22 cellular contexts compared by ENCODE assay signal in the genomic region with DNA sequence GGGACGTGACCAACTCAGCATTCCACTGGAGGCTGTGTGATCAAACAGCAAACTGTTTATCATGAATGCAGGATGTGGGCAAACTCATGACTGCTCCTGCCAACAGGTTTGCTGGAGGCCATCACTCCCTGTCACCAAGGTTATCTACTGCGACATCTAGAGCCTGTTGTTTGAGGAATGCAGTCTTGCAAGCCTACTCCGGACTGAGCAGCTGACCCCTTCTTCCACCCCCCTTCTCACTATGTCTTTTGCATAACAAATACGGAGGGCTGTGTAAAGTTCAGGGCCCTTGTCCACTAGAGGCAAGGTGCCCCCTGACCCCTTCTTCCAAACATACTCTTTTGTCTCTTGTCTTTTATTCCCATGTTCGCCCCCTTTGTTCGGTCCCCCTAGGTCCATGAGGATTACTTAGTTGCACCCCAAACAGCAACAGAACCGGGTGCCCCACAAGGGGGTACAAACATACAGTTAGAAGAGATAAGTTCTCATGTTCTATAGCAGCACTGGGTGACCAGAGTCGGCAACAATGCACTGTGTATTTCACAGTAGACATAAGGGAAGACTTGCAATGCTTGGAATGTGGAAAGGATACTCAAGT. TPM values are rescaled to one million over a fixed set of nuclear protein-coding genes. Genes with fewer than 3 reads are reported as not detected.
DNase-seq lines count a peak whose midpoint lies in the region; ATAC-seq and TF ChIP-seq lines count a peak whose summit lies in the region.
"Had no signal": no experiment of that assay in that cellular context is flagged by ENCODE, and none has a peak within 500 bp of the region (broad histone marks: within the 10 kb centered on the region; RNA-seq: fewer than 3 reads in every experiment).

No MANE protein-coding gene starts in this region.

- intact Hi-C loops in Calu3 (cut with micrococcal nuclease; ENCODE audit: unreplicated experiment), result no loop called here
- intact Hi-C loops in activated T-helper 2 cell treated with anti-CD3 and anti-CD28 coated beads, Interferon-gamma antibody, Interleukin-2, Interleukin-4, amounts not matched to agents 10 μg/mL and 5 μg/mL and 100 μg/mL, durations not matched to agents 14 hours and 24 hours and 36 hours (cut with micrococcal nuclease), result no loop called here

- H3K4me1 ChIP-seq in GM23338 (ENCODE audit: insufficient read depth) (no peaks in the 10 kb centered on the region), trophoblast cell (ENCODE audit: control insufficient read depth in 1 of 2, insufficient read depth in 2 of 2, low read length in 2 of 2) (peaks cover 14 to 21% of the 10 kb centered on the region in 2 experiments)
- H3K4me1 ChIP-seq: parathyroid adenoma, suprapubic skin had no signal

- peak overlapping the region; percentile 21 for H2BK12ac ChIP-seq in trophoblast cell (ENCODE audit: low read length)

- H3K9me2 ChIP-seq in GM23338 (ENCODE audit: insufficient read depth), result 0 out of 2 replicates have a peak, but pooled peaks cover 5% of the 10 kb centered on the region

- H3K4me3 ChIP-seq in GM23338 (no peak overlapping the region), trophoblast cell (ENCODE audit: low read depth, low read length) (no peak overlapping the region)
- H3K4me3 ChIP-seq: cardiac muscle cell, suprapubic skin had no signal

- no peaks in the 10 kb centered on the region for H3F3A ChIP-seq in GM23338 (replicated peaks; ENCODE audit: low read depth)

- BruUV-seq in Calu3 (replicated peaks; lab: Mats Ljungman, UMichigan), result no TSS peak

- H3K4me1 Mint-ChIP-seq in Calu3 (ENCODE audit: low read depth, unreplicated experiment) (no peaks in the 10 kb centered on the region), GM23338 (no peaks in the 10 kb centered on the region)
- peaks cover 7% of the 10 kb centered on the region for H3K4me1 Mint-ChIP-seq in activated T-helper 17 cell treated with anti-CD3 and anti-CD28 coated beads, Interleukin-2, amount 50 U/mL, for 72 hours
- peaks cover 14% of the 10 kb centered on the region for H3K4me1 Mint-ChIP-seq in activated T-helper 2 cell treated with anti-CD3 and anti-CD28 coated beads, Interferon-gamma antibody, Interleukin-2, Interleukin-4, amounts not matched to agents 10 μg/mL and 5 μg/mL and 100 μg/mL, durations not matched to agents 14 hours and 24 hours and 36 hours (ENCODE audit: low read depth)
- H3K4me1 Mint-ChIP-seq: IgD-negative memory B cell, naive B cell had no signal

- H3K9me3 Mint-ChIP-seq in Calu3 (ENCODE audit: low read depth, unreplicated experiment) (peaks cover 11% of the 10 kb centered on the region), GM23338 (peaks cover 22% of the 10 kb centered on the region; the same call in 2 of the 3 replicates)
- H3K9me3 Mint-ChIP-seq in activated T-helper 17 cell treated with anti-CD3 and anti-CD28 coated beads, Interleukin-2, amount 50 U/mL, for 72 hours, result no peaks in the 10 kb centered on the region
- peaks cover 37% of the 10 kb centered on the region for H3K9me3 Mint-ChIP-seq in activated T-helper 2 cell treated with anti-CD3 and anti-CD28 coated beads, Interferon-gamma antibody, Interleukin-2, Interleukin-4, amounts not matched to agents 10 μg/mL and 5 μg/mL and 100 μg/mL, durations not matched to agents 14 hours and 24 hours and 36 hours

- H3K4me3 Mint-ChIP-seq in Calu3 (ENCODE audit: low read depth, unreplicated experiment) (no peak overlapping the region), GM23338 (no peak overlapping the region)
- H3K4me3 Mint-ChIP-seq in activated T-helper 17 cell treated with anti-CD3 and anti-CD28 coated beads, Interleukin-2, amount 50 U/mL, for 72 hours, result no peak overlapping the region
- H3K4me3 Mint-ChIP-seq in activated T-helper 2 cell treated with anti-CD3 and anti-CD28 coated beads, Interferon-gamma antibody, Interleukin-2, Interleukin-4, amounts not matched to agents 10 μg/mL and 5 μg/mL and 100 μg/mL, durations not matched to agents 14 hours and 24 hours and 36 hours (ENCODE audit: low read depth), result no peak overlapping the region
- H3K4me3 Mint-ChIP-seq: IgD-negative memory B cell; stimulated activated effector memory CD8-positive, alpha-beta T cell treated with anti-CD3 and anti-CD28 coated beads, Interleukin-12 subunit alpha, Interleukin-12 subunit beta, amount 100 ng/mL, for 72 hours had no signal

- no peak overlapping the region for H3K27ac ChIP-seq in GM23338 (ENCODE audit: low read depth)
- peak overlapping the region; percentile 81 for H3K27ac ChIP-seq in trophoblast cell (ENCODE audit: low read depth, low read length)
- H3K27ac ChIP-seq: cardiac muscle cell, parathyroid adenoma, suprapubic skin had no signal

- H4K12ac ChIP-seq in trophoblast cell (ENCODE audit: low read depth, low read length), result no peak overlapping the region

- H3K4ac ChIP-seq in trophoblast cell (ENCODE audit: low read depth, low read length), result no peak overlapping the region

- peak overlapping the region; percentile 90 for H2BK5ac ChIP-seq in trophoblast cell (ENCODE audit: low read depth, low read length, poor library complexity)

- H2AK5ac ChIP-seq in trophoblast cell (ENCODE audit: low read length), result no peak overlapping the region

- no peak overlapping the region for H2AFZ ChIP-seq in GM23338
- H2AFZ ChIP-seq in trophoblast cell (ENCODE audit: insufficient read depth, low read length, poor library complexity), result peak overlapping the region; percentile 13
- H2AFZ ChIP-seq: parathyroid adenoma had no signal

- H4K20me1 ChIP-seq in GM23338 (replicated peaks; ENCODE audit: insufficient read depth), result no peaks in the 10 kb centered on the region; the same call in 1 of the 2 replicates

- peak overlapping the region; percentile 63 for H4K91ac ChIP-seq in trophoblast cell (ENCODE audit: low read depth, low read length)

- H3K4me2 ChIP-seq in GM23338, result no peak overlapping the region
- peak overlapping the region; percentile 29 for H3K4me2 ChIP-seq in trophoblast cell (ENCODE audit: low read length)

- H2BK120ac ChIP-seq in trophoblast cell (ENCODE audit: insufficient read depth, low read length, poor library complexity), result peak overlapping the region; percentile 88

- peak overlapping the region; percentile 64 for H3K14ac ChIP-seq in trophoblast cell (ENCODE audit: low read length)

- peaks cover 3% of the 10 kb centered on the region for H3K9me3 ChIP-seq in trophoblast cell (ENCODE audit: insufficient read depth, low read depth, low read length)
- H3K9me3 ChIP-seq: suprapubic skin had no signal

- H3K79me2 ChIP-seq in GM23338 (replicated peaks; ENCODE audit: insufficient read depth) (no peaks in the 10 kb centered on the region), trophoblast cell (ENCODE audit: control insufficient read depth, insufficient read depth, low read length, poor library complexity) (peaks cover 2% of the 10 kb centered on the region)

- CTCF ChIA-PET in Calu3 (lab: Charles Lee), result no interaction called here

- no CpG with 5 or more reads among the region's 8 CpGs for WGBS in trophoblast cell (ENCODE audit: extremely low coverage, insufficient coverage, insufficient read length)

- H4K8ac ChIP-seq in trophoblast cell (ENCODE audit: low read depth, low read length), result peak overlapping the region; percentile 17

- peak overlapping the region; percentile 5 for H3K27ac Mint-ChIP-seq in Calu3 (ENCODE audit: unreplicated experiment)
- H3K27ac Mint-ChIP-seq in GM23338, result no peak overlapping the region
- peak overlapping the region; percentile 39 for H3K27ac Mint-ChIP-seq in activated T-helper 17 cell treated with anti-CD3 and anti-CD28 coated beads, Interleukin-2, amount 50 U/mL, for 72 hours
- no peak overlapping the region for H3K27ac Mint-ChIP-seq in activated T-helper 2 cell treated with anti-CD3 and anti-CD28 coated beads, Interferon-gamma antibody, Interleukin-2, Interleukin-4, amounts not matched to agents 10 μg/mL and 5 μg/mL and 100 μg/mL, durations not matched to agents 14 hours and 24 hours and 36 hours
- H3K27ac Mint-ChIP-seq: IgD-negative memory B cell; stimulated activated effector memory CD8-positive, alpha-beta T cell treated with anti-CD3 and anti-CD28 coated beads, Interleukin-12 subunit alpha, Interleukin-12 subunit beta, amount 100 ng/mL, for 72 hours had no signal

- peak overlapping the region; percentile 51 for H3K18ac ChIP-seq in trophoblast cell (ENCODE audit: low read length)

- DNase-seq in Calu3 (no peak), GM23338 (ENCODE audit: low spot score) (no peak), trophoblast cell (peak; percentile 80 to 85), CD1c-positive myeloid dendritic cell (ENCODE audit: extremely low spot score) (no peak)
- no peak for DNase-seq in activated T-helper 2 cell treated with anti-CD3 and anti-CD28 coated beads, Interferon-gamma antibody, Interleukin-2, Interleukin-4, amounts not matched to agents 10 μg/mL and 5 μg/mL and 100 μg/mL, durations not matched to agents 14 hours and 24 hours and 36 hours (ENCODE audit: low spot score)
- DNase-seq: activated CD4-positive, alpha-beta T cell treated with anti-CD3 and anti-CD28 coated beads for 48 hours; activated naive CD4-positive, alpha-beta T cell; amygdala; DMS153; GF-D8; mesenchymal stem cell; naive B cell; NCI-H2171 treated with DMSO at 0.1 percent for 48 hours; NCI-H69 had no signal

- H3K27me3 ChIP-seq in GM23338 (ENCODE audit: insufficient read depth) (no peaks in the 10 kb centered on the region), trophoblast cell (ENCODE audit: insufficient read depth, low read length) (no peaks in the 10 kb centered on the region)
- H3K27me3 ChIP-seq: cardiac muscle cell, suprapubic skin had no signal

- no peak overlapping the region for H3K9ac ChIP-seq in trophoblast cell (ENCODE audit: low read length)
- H3K9ac ChIP-seq: parathyroid adenoma had no signal

- TF ChIP-seq CTCF in Calu3 (IDR thresholded peaks at IDR 0.05; ENCODE audit: unreplicated experiment) (no peak), GM23338 (conservative IDR thresholded peaks at IDR 0.05; ENCODE audit: low read depth in 2 of 2) (no peak)

- H3K27me3 Mint-ChIP-seq in Calu3 (ENCODE audit: unreplicated experiment) (no peaks in the 10 kb centered on the region), GM23338 (ENCODE audit: insufficient read depth, low read depth, poor library complexity) (peaks cover 7% of the 10 kb centered on the region)
- H3K27me3 Mint-ChIP-seq in activated T-helper 17 cell treated with anti-CD3 and anti-CD28 coated beads, Interleukin-2, amount 50 U/mL, for 72 hours, result no peaks in the 10 kb centered on the region
- no peaks in the 10 kb centered on the region for H3K27me3 Mint-ChIP-seq in activated T-helper 2 cell treated with anti-CD3 and anti-CD28 coated beads, Interferon-gamma antibody, Interleukin-2, Interleukin-4, amounts not matched to agents 10 μg/mL and 5 μg/mL and 100 μg/mL, durations not matched to agents 14 hours and 24 hours and 36 hours (ENCODE audit: low read depth)
- H3K27me3 Mint-ChIP-seq: CD4-positive, alpha-beta memory T cell; IgD-negative memory B cell; naive B cell had no signal

- H3K36me3 Mint-ChIP-seq in Calu3 (ENCODE audit: insufficient read depth, unreplicated experiment) (peaks cover 23% of the 10 kb centered on the region), GM23338 (ENCODE audit: low read depth) (peaks cover 24% of the 10 kb centered on the region)
- H3K36me3 Mint-ChIP-seq in activated T-helper 17 cell treated with anti-CD3 and anti-CD28 coated beads, Interleukin-2, amount 50 U/mL, for 72 hours (ENCODE audit: low read depth), result peaks cover 18% of the 10 kb centered on the region
- H3K36me3 Mint-ChIP-seq in activated T-helper 2 cell treated with anti-CD3 and anti-CD28 coated beads, Interferon-gamma antibody, Interleukin-2, Interleukin-4, amounts not matched to agents 10 μg/mL and 5 μg/mL and 100 μg/mL, durations not matched to agents 14 hours and 24 hours and 36 hours (ENCODE audit: low read depth), result peaks cover 71% of the 10 kb centered on the region

- H3K79me1 ChIP-seq in trophoblast cell (ENCODE audit: low read length), result peaks cover 22% of the 10 kb centered on the region

- ATAC-seq in GM23338, result peak; percentile 34; the same call in 1 of the 3 replicates
- ATAC-seq in activated T-helper 17 cell treated with anti-CD3 and anti-CD28 coated beads, Interleukin-2, amount 50 U/mL, for 72 hours (replicated peaks), result no peak
- ATAC-seq in HG03432 (IDR thresholded peaks at IDR 0.05; ENCODE audit: unreplicated experiment), result no peak
- ATAC-seq: stimulated activated effector memory CD8-positive, alpha-beta T cell treated with anti-CD3 and anti-CD28 coated beads, Interleukin-12 subunit alpha, Interleukin-12 subunit beta, amount 100 ng/mL, for 72 hours had no signal

- no peak overlapping the region for H3K23ac ChIP-seq in trophoblast cell (ENCODE audit: low read length)

- no peaks in the 10 kb centered on the region; the same call in 1 of the 2 replicates for H3K36me3 ChIP-seq in GM23338 (ENCODE audit: insufficient read depth)
- peaks cover 16 to 19% of the 10 kb centered on the region in 2 experiments for H3K36me3 ChIP-seq in trophoblast cell (ENCODE audit: control insufficient read depth in 1 of 2, insufficient read depth in 2 of 2, low read length in 2 of 2)
- H3K36me3 ChIP-seq: cardiac muscle cell had no signal

RNA-seq across cellular contexts. Expression of gene MEAK7, which starts 28.7 kb away (rescaled TPM):
- 27.6 and 29.5 TPM in 2 replicates for total RNA-seq in Calu3 (2022)
- total RNA-seq in GM23338 (2014; rRNA removed; shearing (Covaris generic)), result 16.9 and 17.2 TPM in 2 replicates
- polyA plus RNA-seq in GM23338 (2016; fragmentation: Nextera tagmentation; extraction: Ambion mirVana), result 7.5 and 7.9 TPM in 2 replicates
- 10 to 100 TPM; 18.5 to 28.5 TPM for total RNA-seq in activated T-helper 17 cell treated with anti-CD3 and anti-CD28 coated beads, Interleukin-2, amount 50 U/mL, for 72 hours
- 16.0 and 16.7 TPM in 2 replicates for polyA plus RNA-seq in trophoblast cell (2013)
- 15.4 and 19.4 TPM in 2 replicates for total RNA-seq in activated T-helper 2 cell treated with anti-CD3 and anti-CD28 coated beads, Interferon-gamma antibody, Interleukin-2, Interleukin-4, amounts not matched to agents 10 μg/mL and 5 μg/mL and 100 μg/mL, durations not matched to agents 14 hours and 24 hours and 36 hours

Comparison
In these comparisons a context has a peak if more than half of its experiments do, and no peak if none do; other contexts are left out.
1. DNase-seq: peak in trophoblast cell (2 of 2); none in Calu3 (single experiment), GM23338 (single experiment), activated T-helper 2 cell treated with anti-CD3 and anti-CD28 coated beads, Interferon-gamma antibody, Interleukin-2, Interleukin-4, amounts not matched to agents 10 μg/mL and 5 μg/mL and 100 μg/mL, durations not matched to agents 14 hours and 24 hours and 36 hours (single experiment) and CD1c-positive myeloid dendritic cell (single experiment).
2. H3K27ac Mint-ChIP-seq: peak in Calu3 (single experiment) and activated T-helper 17 cell treated with anti-CD3 and anti-CD28 coated beads, Interleukin-2, amount 50 U/mL, for 72 hours (single experiment); none in GM23338 (single experiment) and activated T-helper 2 cell treated with anti-CD3 and anti-CD28 coated beads, Interferon-gamma antibody, Interleukin-2, Interleukin-4, amounts not matched to agents 10 μg/mL and 5 μg/mL and 100 μg/mL, durations not matched to agents 14 hours and 24 hours and 36 hours (single experiment).